Comparison of ENCODE assay signal across 22 cellular contexts in genomic region chr3:10503217-10503796, GRCh38. TPM values are rescaled to one million over a fixed set of nuclear protein-coding genes. Genes with fewer than 3 reads are reported as not detected.
"Had no signal": no experiment of that assay in that cellular context is flagged by ENCODE, and none has a peak within 500 bp of the region (broad histone marks: within the 10 kb centered on the region; RNA-seq: fewer than 3 reads in every experiment).

No MANE protein-coding gene starts in this region.

- ATAC-seq: activated CD8-positive, alpha-beta memory T cell treated with anti-CD3 and anti-CD28 coated beads, Interleukin-2, amount 10 ng/mL, durations not matched to agents 7 days and 5 days; T-helper 17 cell; WTC11 had no signal

- H3K27ac ChIP-seq: Peyer's patch, RWPE1 had no signal

- H3K4me1 ChIP-seq: Peyer's patch had no signal

- DNase-seq: activated CD4-positive, alpha-beta T cell treated with anti-CD3 and anti-CD28 coated beads for 48 hours; activated CD4-positive, alpha-beta T cell treated with anti-CD3 and anti-CD28 coated beads, Interleukin-2, amount 50 U/mL, for 48 hours; activated CD4-positive, CD25-positive, alpha-beta regulatory T cell treated with anti-CD3 and anti-CD28 coated beads, Interleukin-2, amount 50 U/mL, for 72 hours; activated CD8-positive, alpha-beta memory T cell treated with anti-CD3 and anti-CD28 coated beads, Interleukin-2, amount 10 ng/mL, durations not matched to agents 7 days and 5 days; activated effector memory CD4-positive, alpha-beta T cell treated with Interleukin-2 at 50 U/mL for 16 hours; activated naive CD4-positive, alpha-beta T cell; activated T-cell treated with anti-CD3 and anti-CD28 coated beads, Interleukin-2, amount 50 U/mL, for 24 hours; MM.1S; NCI-H1105; NCI-H1436; NCI-H187; NCI-H2081; NCI-H446; NCI-H524; Peyer's patch; SHP77 treated with DMSO at 0.1 percent for 48 hours; T-helper 17 cell; T-helper 9 cell had no signal

- H3K4me3 ChIP-seq: Peyer's patch had no signal

- H3K9me3 ChIP-seq: Peyer's patch had no signal

- H3K36me3 ChIP-seq: Peyer's patch had no signal

RNA-seq across cellular contexts. Expression of gene ATP2B2, which starts 2.1 kb away (rescaled TPM):
- total RNA-seq: activated CD8-positive, alpha-beta memory T cell treated with anti-CD3 and anti-CD28 coated beads, Interleukin-2, amount 10 ng/mL, durations not matched to agents 7 days and 5 days; activated T-helper 1 cell treated with anti-CD3 and anti-CD28 coated beads, Interleukin-12 subunit alpha, Interleukin-12 subunit beta, Interleukin-2, Interleukin-4 antibody, amounts not matched to agents 30 ng/mL and 10 ng/mL and 1 ng/mL, durations not matched to agents 14 hours and 24 hours and 36 hours; Peyer's patch; SK-MEL-5; T-helper 17 cell had no signal
